ENCODE assay signal across 9 cellular contexts in genomic region chr1:183652547-183653467, GRCh38. TPM values are rescaled to one million over a fixed set of nuclear protein-coding genes. Genes with fewer than 3 reads are reported as not detected.
DNase-seq lines count a peak whose midpoint lies in the region; FAIRE-seq and TF ChIP-seq lines count a peak whose summit lies in the region.
"Had no signal": no experiment of that assay in that cellular context is flagged by ENCODE, and none has a peak within 500 bp of the region (broad histone marks: within the 10 kb centered on the region; RNA-seq: fewer than 3 reads in every experiment).

A gene with protein sequence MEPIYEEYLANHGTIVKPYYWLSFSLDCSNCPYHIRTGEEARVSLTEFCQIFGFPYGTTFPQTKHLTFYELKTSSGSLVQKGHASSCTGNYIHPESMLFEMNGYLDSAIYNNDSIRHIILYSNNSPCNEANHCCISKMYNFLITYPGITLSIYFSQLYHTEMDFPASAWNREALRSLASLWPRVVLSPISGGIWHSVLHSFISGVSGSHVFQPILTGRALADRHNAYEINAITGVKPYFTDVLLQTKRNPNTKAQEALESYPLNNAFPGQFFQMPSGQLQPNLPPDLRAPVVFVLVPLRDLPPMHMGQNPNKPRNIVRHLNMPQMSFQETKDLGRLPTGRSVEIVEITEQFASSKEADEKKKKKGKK (minus strand): TSS chr1:183653316. CDS start chr1:183648781, 4,535 bp downstream.

- peaks cover 3% of the 10 kb centered on the region for H3K27me3 Mint-ChIP-seq in nephron progenitor cell (ENCODE audit: low read depth, poor library complexity)

- no peaks in the 10 kb centered on the region for H3K27me3 ChIP-seq in bronchial epithelial cell (ENCODE audit: control insufficient read depth, insufficient read depth, low read length)

- FAIRE-seq in bronchial epithelial cell (lab: Jason Lieb, UNC), result peak; percentile 32
- FAIRE-seq: A549 had no signal

- H3K4me3 ChIP-seq in bronchial epithelial cell (ENCODE audit: low read depth, low read length), result no peak within 1 kb of the TSS
- H3K4me3 ChIP-seq: A549 had no signal

- no peak within 1 kb of the TSS for H3K4me3 Mint-ChIP-seq in nephron progenitor cell

- H3K4me1 Mint-ChIP-seq in nephron progenitor cell, result peaks cover 6% of the 10 kb centered on the region

- TF ChIP-seq CTCF in bronchial epithelial cell (IDR thresholded peaks at IDR 0.05; ENCODE audit: insufficient read depth, low read length, severe bottlenecking), result no peak
- no peak for TF ChIP-seq CTCF in nephron progenitor cell (IDR thresholded peaks at IDR 0.05)

- H3K9me3 Mint-ChIP-seq in nephron progenitor cell, result no peaks in the 10 kb centered on the region

- H3K36me3 ChIP-seq in bronchial epithelial cell (ENCODE audit: control insufficient read depth, insufficient read depth, low read length), result no peaks in the 10 kb centered on the region

- no peaks in the 10 kb centered on the region for H3K36me3 Mint-ChIP-seq in nephron progenitor cell (ENCODE audit: low read depth)

- H3K27ac Mint-ChIP-seq in nephron progenitor cell, result peak within 1 kb of the TSS; percentile 17

- DNase-seq in NCI-H187 treated with DMSO at 0.1 percent for 48 hours (lab: John Stamatoyannopoulos, UW) (peak; percentile 41), NCI-H187 (lab: John Stamatoyannopoulos, UW) (no peak), NCI-H2107 (lab: John Stamatoyannopoulos, UW) (peak; percentile 32), bronchial epithelial cell (ENCODE audit: low read depth) (peak; percentile 22), nephron progenitor cell (no peak), NCI-H345 treated with DMSO at 0.1 percent for 48 hours (lab: John Stamatoyannopoulos, UW; ENCODE audit: unreplicated experiment) (no peak), HK-2 (ENCODE audit: unreplicated experiment) (no peak), NCI-H226 (no peak)

RNA-seq across cellular contexts. Expression of the gene that starts here (rescaled TPM):
- not detected in 2 replicates for total RNA-seq in bronchial epithelial cell

Comparison
In these comparisons a context has a peak if more than half of its experiments do, and no peak if none do; other contexts are left out.
1. DNase-seq: peak in NCI-H187 treated with DMSO at 0.1 percent for 48 hours (single experiment) and NCI-H2107 (single experiment); none in NCI-H187 (0 of 2), nephron progenitor cell (single experiment), NCI-H345 treated with DMSO at 0.1 percent for 48 hours (single experiment), HK-2 (single experiment) and NCI-H226 (single experiment).
2. Peak in DNase-seq in bronchial epithelial cell; RNA of the gene not detected or under 1 TPM.